ENCODE assay signal across 8 cellular contexts in genomic region chr2:122191331-122191730, GRCh38.
DNase-seq lines count a peak whose midpoint lies in the region; ATAC-seq and TF ChIP-seq lines count a peak whose summit lies in the region.

No MANE protein-coding gene starts in this region.

- no peaks in the 10 kb centered on the region for H3K36me3 ChIP-seq in DOHH2 (ENCODE audit: control insufficient read depth, low read length)
- no peaks in the 10 kb centered on the region for H3K36me3 ChIP-seq in fibroblast of lung (ENCODE audit: control insufficient read depth, insufficient read depth, low read length)
- H3K36me3 ChIP-seq in sigmoid colon: no peaks in the 10 kb centered on the region
- H3K36me3 ChIP-seq in prostate gland: no peaks in the 10 kb centered on the region

- H3K9ac ChIP-seq in fibroblast of lung (ENCODE audit: insufficient read depth, low read length): no peak overlapping the region

- no peaks in the 10 kb centered on the region for H3F3A ChIP-seq in DOHH2 (ENCODE audit: control insufficient read depth, insufficient read depth)

- H3K79me2 ChIP-seq in DOHH2 (ENCODE audit: control insufficient read depth, low read length) (no peaks in the 10 kb centered on the region), fibroblast of lung (ENCODE audit: control insufficient read depth, insufficient read depth, low read length) (no peaks in the 10 kb centered on the region)

- H3K4me3 ChIP-seq in DOHH2 (ENCODE audit: low read length) (no peak overlapping the region), fibroblast of lung (replicated peaks in 1 of 4; ENCODE audit: control extremely low read depth in 1 of 4, insufficient read depth in 1 of 4, low read depth in 3 of 4, low read length in 4 of 4) (no peak overlapping the region), sigmoid colon (no peak overlapping the region), prostate gland (no peak overlapping the region)

- intact Hi-C loops in sigmoid colon (cut with DNase I): no loop called here
- intact Hi-C loops in prostate gland (cut with DNase I): no loop called here

- TF ChIP-seq CTCF in DOHH2 (IDR thresholded peaks at IDR 0.05; ENCODE audit: low read depth, low read length, poor library complexity, severe bottlenecking) (peak; percentile 43), fibroblast of lung (conservative IDR thresholded peaks at IDR 0.05 in 1 of 2, IDR thresholded peaks at IDR 0.05 in 1 of 2; ENCODE audit: low read depth in 1 of 2, low read length in 2 of 2) (peak; percentile 5 to 26), sigmoid colon (IDR thresholded peaks at IDR 0.05) (no peak), prostate gland (IDR thresholded peaks at IDR 0.05) (peak in 1 of 4 experiments; percentile 24)

- DNase-seq in H4 (ENCODE audit: low spot score) (peak; percentile 20), NCI-H82 (lab: John Stamatoyannopoulos, UW) (peak; percentile 89), fibroblast of lung (ENCODE audit: low read depth in 2 of 2) (no peak), sigmoid colon (no peak), prostate gland (ENCODE audit: low spot score) (no peak)

- H3K9me3 ChIP-seq in DOHH2 (ENCODE audit: control insufficient read depth, insufficient read depth, low read length) (no peaks in the 10 kb centered on the region), fibroblast of lung (ENCODE audit: control insufficient read depth, insufficient read depth, low read depth, low read length) (no peaks in the 10 kb centered on the region), sigmoid colon (peaks cover 0 to 1% (median 0%) of the 10 kb centered on the region in 4 donors), prostate gland (no peaks in the 10 kb centered on the region)

- TF ChIP-seq EP300 in sigmoid colon (IDR thresholded peaks at IDR 0.05): no peak

- ATAC-seq in HG03442 (IDR thresholded peaks at IDR 0.05; ENCODE audit: unreplicated experiment) (no peak), GM21825 (IDR thresholded peaks at IDR 0.05; ENCODE audit: unreplicated experiment) (no peak)

- WGBS in sigmoid colon, 2 donors: 40 to 63% methylated on average over 5 of the region's 5 CpGs
- 55% methylated on average over 5 of the region's 5 CpGs for WGBS in prostate gland

- H3K4me1 ChIP-seq in DOHH2 (ENCODE audit: control insufficient read depth, low read length): no peaks in the 10 kb centered on the region
- H3K4me1 ChIP-seq in fibroblast of lung (ENCODE audit: control insufficient read depth, extremely low read depth, insufficient read depth, low read length): no peaks in the 10 kb centered on the region
- no peaks in the 10 kb centered on the region for H3K4me1 ChIP-seq in sigmoid colon
- no peaks in the 10 kb centered on the region for H3K4me1 ChIP-seq in prostate gland (replicated peaks)

- no peak overlapping the region for H3K4me2 ChIP-seq in DOHH2 (ENCODE audit: low read length)
- H3K4me2 ChIP-seq in fibroblast of lung (ENCODE audit: extremely low read depth, insufficient read depth, low read length): no peak overlapping the region

- TF ChIP-seq POLR2A in sigmoid colon (IDR thresholded peaks at IDR 0.05): no peak
- TF ChIP-seq POLR2A in prostate gland (IDR thresholded peaks at IDR 0.05): no peak

- no peak overlapping the region for H3K27ac ChIP-seq in DOHH2 (ENCODE audit: low read depth, low read length)
- no peak overlapping the region for H3K27ac ChIP-seq in fibroblast of lung (ENCODE audit: insufficient read depth, low read length)
- no peak overlapping the region for H3K27ac ChIP-seq in sigmoid colon
- no peak overlapping the region for H3K27ac ChIP-seq in prostate gland

- H3K9me2 ChIP-seq in DOHH2 (replicated peaks; ENCODE audit: control insufficient read depth, low read length): no peaks in the 10 kb centered on the region

- no peaks in the 10 kb centered on the region for H4K20me1 ChIP-seq in DOHH2 (ENCODE audit: control insufficient read depth, insufficient read depth, low read depth, low read length)
- no peaks in the 10 kb centered on the region for H4K20me1 ChIP-seq in fibroblast of lung (ENCODE audit: control insufficient read depth, extremely low read depth, insufficient read depth, low read length)

- H3K27me3 ChIP-seq in DOHH2 (ENCODE audit: control insufficient read depth, low read length) (no peaks in the 10 kb centered on the region; the same call in 1 of the 2 replicates), fibroblast of lung (ENCODE audit: control insufficient read depth, insufficient read depth, low read length) (no peaks in the 10 kb centered on the region), sigmoid colon (no peaks in the 10 kb centered on the region), prostate gland (replicated peaks; ENCODE audit: insufficient read depth) (no peaks in the 10 kb centered on the region)

- no peak overlapping the region for H2AFZ ChIP-seq in fibroblast of lung (ENCODE audit: low read length)

Comparison
In these comparisons a context has a peak if more than half of its experiments do, and no peak if none do; other contexts are left out.
1. CTCF ChIP-seq: peak in DOHH2 (single experiment) and fibroblast of lung (2 of 2); none in sigmoid colon (0 of 4).
2. DNase-seq: peak in H4 (single experiment) and NCI-H82 (single experiment); none in fibroblast of lung (0 of 2), sigmoid colon (single experiment) and prostate gland (single experiment).